In genomic region chr9:77752566-77752965, GRCh38 we compare ENCODE assay signal across 15 cellular contexts.
DNase-seq lines count a peak whose midpoint lies in the region; ATAC-seq, FAIRE-seq and TF ChIP-seq lines count a peak whose summit lies in the region.
"Had no signal": no experiment of that assay in that cellular context is flagged by ENCODE, and none has a peak within 500 bp of the region (broad histone marks: within the 10 kb centered on the region; RNA-seq: fewer than 3 reads in every experiment).

No MANE protein-coding gene starts in this region.

- DNase-seq in EL (peak; percentile 85), fibroblast of the aortic adventitia (ENCODE audit: low read depth) (peak; percentile 98), pancreas (no peak), kidney (no peak), aorta (no peak)
- DNase-seq in stimulated activated naive CD8-positive, alpha-beta T cell treated with anti-CD3 and anti-CD28 coated beads, Interleukin-15, Interleukin-2, amounts not matched to agents 100 U/mL and 50 U/mL, for 24 hours: no peak
- DNase-seq: activated B cell treated with CpG ODN at 0.5 μM for 24 hours; activated T-cell treated with anti-CD3 and anti-CD28 coated beads, Interleukin-2, amount 50 U/mL, for 72 hours; CD4-positive, alpha-beta memory T cell; central memory CD4-positive, alpha-beta T cell; NCI-H526 treated with DMSO at 0.1 percent for 48 hours; SJCRH30; stimulated activated CD4-positive, alpha-beta T cell treated with anti-CD3 and anti-CD28 coated beads, Interleukin-2, amount 100 ng/mL, for 48 hours had no signal

- H3K4me3 ChIP-seq in fibroblast of the aortic adventitia (ENCODE audit: low read depth, low read length) (no peak overlapping the region), pancreas (no peak overlapping the region), kidney (ENCODE audit: low read length in 2 of 2) (no peak overlapping the region), aorta (ENCODE audit: low read length in 2 of 2) (no peak overlapping the region)
- H3K4me3 ChIP-seq: SJCRH30 had no signal

- H3K9ac ChIP-seq in kidney (ENCODE audit: low read length in 2 of 2): no peak overlapping the region

- no peaks in the 10 kb centered on the region for H3K27me3 ChIP-seq in pancreas
- H3K27me3 ChIP-seq in aorta (ENCODE audit: control insufficient read depth in 1 of 2, insufficient read depth in 2 of 2, low read length in 1 of 2): no peaks in the 10 kb centered on the region
- H3K27me3 ChIP-seq: SJCRH30 had no signal

- no peaks in the 10 kb centered on the region for H3K36me3 ChIP-seq in pancreas
- H3K36me3 ChIP-seq in kidney (ENCODE audit: control insufficient read depth in 1 of 2, insufficient read depth in 2 of 2, low read length in 2 of 2): peaks cover 0 to 3% of the 10 kb centered on the region in 2 donors
- H3K36me3 ChIP-seq in aorta (ENCODE audit: control insufficient read depth in 1 of 2, insufficient read depth in 2 of 2, low read length in 1 of 2): peaks cover 0 to 2% of the 10 kb centered on the region in 2 donors
- H3K36me3 ChIP-seq: SJCRH30 had no signal

- peak; percentile 46 for ATAC-seq in SK-N-SH treated with all-trans-retinoic acid at 6 μM for 48 hours
- peak in 3 of 4 donors; percentile 12 to 23 (median 22) for ATAC-seq in pancreas
- no peak for ATAC-seq in HG03439 (IDR thresholded peaks at IDR 0.05; ENCODE audit: unreplicated experiment)
- ATAC-seq in stimulated activated naive CD8-positive, alpha-beta T cell treated with anti-CD3 and anti-CD28 coated beads, Interleukin-15, Interleukin-2, amounts not matched to agents 100 U/mL and 50 U/mL, for 24 hours: no peak
- ATAC-seq in aorta (ENCODE audit: low FRiP score): no peak
- ATAC-seq: activated T-cell treated with anti-CD3 and anti-CD28 coated beads, Interleukin-2, amount 50 U/mL, for 72 hours had no signal

- no peak for FAIRE-seq in pancreas (lab: Jason Lieb, UNC)
- FAIRE-seq in kidney (lab: Jason Lieb, UNC): no peak

- H3K4me1 ChIP-seq in pancreas: peaks cover 0 to 4% (median 0%) of the 10 kb centered on the region in 3 donors
- H3K4me1 ChIP-seq in kidney (ENCODE audit: control insufficient read depth in 1 of 2, insufficient read depth in 1 of 2, low read depth in 1 of 2, low read length in 2 of 2): peaks cover 0 to 3% of the 10 kb centered on the region in 2 donors
- H3K4me1 ChIP-seq in aorta (ENCODE audit: control insufficient read depth in 1 of 2, insufficient read depth in 2 of 2, low read length in 2 of 2): no peaks in the 10 kb centered on the region
- H3K4me1 ChIP-seq: SJCRH30 had no signal

- no peaks in the 10 kb centered on the region for H3K9me3 ChIP-seq in pancreas
- no peaks in the 10 kb centered on the region for H3K9me3 ChIP-seq in kidney (ENCODE audit: control insufficient read depth in 1 of 2, low read length in 2 of 2)
- H3K9me3 ChIP-seq in aorta (ENCODE audit: control insufficient read depth, low read length): no peaks in the 10 kb centered on the region

- TF ChIP-seq CTCF in fibroblast of the aortic adventitia (IDR thresholded peaks at IDR 0.05; ENCODE audit: insufficient read depth, low read length): peak; percentile 30
- TF ChIP-seq CTCF in pancreas (IDR thresholded peaks at IDR 0.05): no peak
- no peak for TF ChIP-seq CTCF in kidney (IDR thresholded peaks at IDR 0.05; ENCODE audit: borderline replicate concordance, extremely low read depth, insufficient read depth)

- intact Hi-C loops in pancreas (cut with DNase I): loop anchor here in 2 of 3 donors (5.0 to 10.0 kb wide), 2 partner anchors 295 to 318 kb away; no protein-coding TSS in a partner anchor
- intact Hi-C loops in kidney (cut with DNase I): no loop called here
- intact Hi-C loops in aorta (cut with DNase I): loop anchor here (5.0 to 10.0 kb wide), 3 partner anchors 88 to 295 kb away; partner anchors contain the start of gene GNAQ (in 1 of the 2)

- WGBS in pancreas, 2 donors: 59 to 65% methylated on average over 2 of the region's 2 CpGs
- WGBS in aorta, 2 donors: 43 to 45% methylated on average over 2 of the region's 2 CpGs

- H3K27ac ChIP-seq in pancreas (no peak overlapping the region), kidney (ENCODE audit: low read depth in 2 of 2, low read length in 2 of 2) (peak overlapping the region in 1 of 2 donors; percentile 57), aorta (ENCODE audit: low read depth in 1 of 2, low read length in 2 of 2) (peak overlapping the region in 1 of 2 donors; percentile 67)
- H3K27ac ChIP-seq: SJCRH30 had no signal

TF ChIP-seq in SK-N-SH treated with all-trans-retinoic acid at 6 μM for 48 hours, 23 proteins besides CTCF, POLR2A, EP300 and RAD21:
- no peak for TF ChIP-seq RARB (CRISPR knock-in tag; IDR thresholded peaks at IDR 0.05)
- no peak for TF ChIP-seq ESRRG (CRISPR knock-in tag; IDR thresholded peaks at IDR 0.05)
- no peak for TF ChIP-seq CSRNP3 (CRISPR knock-in tag; IDR thresholded peaks at IDR 0.05)
- no peak for TF ChIP-seq CREB5 (CRISPR knock-in tag; IDR thresholded peaks at IDR 0.05; ENCODE audit: low read depth)
- TF ChIP-seq ISL1 (CRISPR knock-in tag; IDR thresholded peaks at IDR 0.05): peak; percentile 64; the same call in 1 of the 2 replicates
TF ChIP-seq in SK-N-SH treated with all-trans-retinoic acid at 6 μM for 48 hours: peak in this region for 1.

Comparison
In these comparisons a context has a peak if more than half of its experiments do, and no peak if none do; other contexts are left out.
1. DNase-seq: peak in EL (single experiment) and fibroblast of the aortic adventitia (single experiment); none in pancreas (0 of 6), kidney (single experiment), stimulated activated naive CD8-positive, alpha-beta T cell treated with anti-CD3 and anti-CD28 coated beads, Interleukin-15, Interleukin-2, amounts not matched to agents 100 U/mL and 50 U/mL, for 24 hours (single experiment) and aorta (0 of 2).
2. ATAC-seq: peak in SK-N-SH treated with all-trans-retinoic acid at 6 μM for 48 hours (single experiment) and pancreas (3 of 4); none in HG03439 (single experiment), stimulated activated naive CD8-positive, alpha-beta T cell treated with anti-CD3 and anti-CD28 coated beads, Interleukin-15, Interleukin-2, amounts not matched to agents 100 U/mL and 50 U/mL, for 24 hours (single experiment) and aorta (single experiment).